ENCODE assay signal across 18 cellular contexts in genomic region chr7:11623093-11623678, GRCh38.
DNase-seq lines count a peak whose midpoint lies in the region; ATAC-seq, FAIRE-seq and TF ChIP-seq lines count a peak whose summit lies in the region.
"Had no signal": no experiment of that assay in that cellular context is flagged by ENCODE, and none has a peak within 500 bp of the region (broad histone marks: within the 10 kb centered on the region; RNA-seq: fewer than 3 reads in every experiment).

No MANE protein-coding gene starts in this region.

- peaks cover 5% of the 10 kb centered on the region for H3K4me1 Mint-ChIP-seq in astrocyte (ENCODE audit: low read depth, unreplicated experiment)
- H3K4me1 Mint-ChIP-seq: CD8-positive, alpha-beta memory T cell; IgD-negative memory B cell had no signal

- no peak for FAIRE-seq in astrocyte (lab: Jason Lieb, UNC)

- H3F3A ChIP-seq in Loucy (ENCODE audit: low read depth): no peaks in the 10 kb centered on the region

- no peak for ATAC-seq in Right ventricle myocardium inferior
- no peak for ATAC-seq in GM21447 (IDR thresholded peaks at IDR 0.05; ENCODE audit: unreplicated experiment)
- no peak for ATAC-seq in lower lobe of right lung
- ATAC-seq: PC-3 had no signal

- no peak for TF ChIP-seq CTCF in Loucy (conservative IDR thresholded peaks at IDR 0.05; ENCODE audit: low read length)
- no peak for TF ChIP-seq CTCF in astrocyte (IDR thresholded peaks at IDR 0.05; ENCODE audit: insufficient read depth, low read depth, low read length)
- TF ChIP-seq CTCF in hepatocyte (IDR thresholded peaks at IDR 0.05; ENCODE audit: poor library complexity): no peak
- TF ChIP-seq CTCF in lower lobe of right lung (IDR thresholded peaks at IDR 0.05): no peak

- no peaks in the 10 kb centered on the region for H3K9me2 ChIP-seq in Loucy (replicated peaks; ENCODE audit: low read depth, low read length)
- H3K9me2 ChIP-seq in hepatocyte (replicated peaks; ENCODE audit: insufficient read depth): no peaks in the 10 kb centered on the region

- peak overlapping the region; percentile 44; the same call in 1 of the 2 replicates for H2AFZ ChIP-seq in Loucy (ENCODE audit: low read length)
- no peak overlapping the region for H2AFZ ChIP-seq in astrocyte (ENCODE audit: low read depth, low read length)
- no peak overlapping the region for H2AFZ ChIP-seq in hepatocyte

- H3K9me3 Mint-ChIP-seq in astrocyte (ENCODE audit: unreplicated experiment): no peaks in the 10 kb centered on the region

- H3K4me3 ChIP-seq in Loucy (ENCODE audit: low read length, poor library complexity, severe bottlenecking) (no peak overlapping the region), astrocyte (ENCODE audit: insufficient read depth, low read depth, low read length) (no peak overlapping the region), hepatocyte (no peak overlapping the region), lower lobe of right lung (no peak overlapping the region)
- H3K4me3 ChIP-seq: HAP-1 had no signal

- no peaks in the 10 kb centered on the region for H4K20me1 ChIP-seq in Loucy (ENCODE audit: insufficient read depth, low read length, poor library complexity, severe bottlenecking)
- H4K20me1 ChIP-seq in astrocyte (ENCODE audit: insufficient read depth, low read length): no peaks in the 10 kb centered on the region
- H4K20me1 ChIP-seq in hepatocyte (ENCODE audit: insufficient read depth, poor library complexity, severe bottlenecking): no peaks in the 10 kb centered on the region

- H3K79me2 ChIP-seq in Loucy (ENCODE audit: insufficient read depth, low read length) (no peaks in the 10 kb centered on the region), astrocyte (ENCODE audit: insufficient read depth, low read length) (no peaks in the 10 kb centered on the region), hepatocyte (no peaks in the 10 kb centered on the region)

- H3K27me3 Mint-ChIP-seq in astrocyte (ENCODE audit: low read depth, unreplicated experiment): no peaks in the 10 kb centered on the region
- H3K27me3 Mint-ChIP-seq: CD8-positive, alpha-beta memory T cell; IgD-negative memory B cell had no signal

- 89% methylated on average over 4 of the region's 4 CpGs for WGBS in hepatocyte (ENCODE audit: low lambda C conversion rate, missing lambda C conversion rate)

- intact Hi-C loops in Right ventricle myocardium inferior (cut with DNase I) (no loop called here), lower lobe of right lung (cut with DNase I) (no loop called here)

- H3K9me3 ChIP-seq in Loucy (ENCODE audit: insufficient read depth, low read depth, low read length) (no peaks in the 10 kb centered on the region), astrocyte (ENCODE audit: insufficient read depth, low read depth, low read length) (no peaks in the 10 kb centered on the region), hepatocyte (ENCODE audit: low read depth) (no peaks in the 10 kb centered on the region), lower lobe of right lung (no peaks in the 10 kb centered on the region)
- H3K9me3 ChIP-seq: HAP-1 had no signal

- H3K36me3 Mint-ChIP-seq in astrocyte (ENCODE audit: low read depth, unreplicated experiment): no peaks in the 10 kb centered on the region
- H3K36me3 Mint-ChIP-seq: CD8-positive, alpha-beta memory T cell; IgD-negative memory B cell had no signal

- no peaks in the 10 kb centered on the region for H3K36me3 ChIP-seq in Loucy (ENCODE audit: insufficient read depth, low read length)
- no peaks in the 10 kb centered on the region for H3K36me3 ChIP-seq in astrocyte (ENCODE audit: insufficient read depth, low read length)
- no peaks in the 10 kb centered on the region for H3K36me3 ChIP-seq in hepatocyte (replicated peaks; ENCODE audit: insufficient read depth, low read depth)
- no peaks in the 10 kb centered on the region for H3K36me3 ChIP-seq in lower lobe of right lung
- H3K36me3 ChIP-seq: HAP-1 had no signal

- H3K9ac ChIP-seq in Loucy (ENCODE audit: low read depth, low read length, poor library complexity, severe bottlenecking): no peak overlapping the region
- H3K9ac ChIP-seq in astrocyte (ENCODE audit: low read length): no peak overlapping the region

- H3K27ac ChIP-seq in astrocyte (ENCODE audit: low read depth, low read length) (no peak overlapping the region), hepatocyte (no peak overlapping the region), lower lobe of right lung (no peak overlapping the region)

- H3K27me3 ChIP-seq in Loucy (ENCODE audit: insufficient read depth, low read length, poor library complexity, severe bottlenecking): no peaks in the 10 kb centered on the region
- H3K27me3 ChIP-seq in astrocyte (ENCODE audit: insufficient read depth, low read length): no peaks in the 10 kb centered on the region
- no peaks in the 10 kb centered on the region for H3K27me3 ChIP-seq in hepatocyte
- H3K27me3 ChIP-seq in lower lobe of right lung (ENCODE audit: low read depth): no peaks in the 10 kb centered on the region

- H3K27ac Mint-ChIP-seq in astrocyte (ENCODE audit: unreplicated experiment): peak overlapping the region; percentile 54
- H3K27ac Mint-ChIP-seq: CD8-positive, alpha-beta memory T cell; IgD-negative memory B cell had no signal

- H3K4me2 ChIP-seq in Loucy (ENCODE audit: low read depth, low read length, poor library complexity, severe bottlenecking) (no peak overlapping the region), astrocyte (ENCODE audit: low read length) (no peak overlapping the region), hepatocyte (no peak overlapping the region)

- H3K4me3 Mint-ChIP-seq in astrocyte (ENCODE audit: unreplicated experiment): no peak overlapping the region
- H3K4me3 Mint-ChIP-seq: CD8-positive, alpha-beta memory T cell; IgD-negative memory B cell had no signal

- DNase-seq in Caki2 (ENCODE audit: low read depth) (peak; percentile 59), astrocyte (ENCODE audit: low read depth) (no peak), hepatocyte (ENCODE audit: low spot score) (peak; percentile 8), Right ventricle myocardium inferior (ENCODE audit: missing footprints) (no peak), lower lobe of right lung (no peak)
- no peak for DNase-seq in effector CD4-positive, alpha-beta T cell
- DNase-seq: CD8-positive, alpha-beta memory T cell; DMS 273 treated with DMSO at 0.1 percent for 48 hours; NCI-H1105; NCI-H1694 treated with DMSO at 0.1 percent for 48 hours; NCI-H345; NCI-H526 treated with DMSO at 0.1 percent for 48 hours; NK-92 treated with Interleukin-12 subunit alpha and Interleukin-12 subunit beta, amount 100 ng/mL, for 24 hours; PC-3 had no signal

- in situ Hi-C loops in Caki2 (cut with HindIII; ENCODE audit: low pct_unique_long_range_greater_than_20kb, low sequenced_read_pairs): no loop called here

- no peaks in the 10 kb centered on the region for H3K4me1 ChIP-seq in Loucy (ENCODE audit: insufficient read depth, low read length, poor library complexity, severe bottlenecking)
- H3K4me1 ChIP-seq in astrocyte (ENCODE audit: insufficient read depth, low read length): no peaks in the 10 kb centered on the region
- no peaks in the 10 kb centered on the region for H3K4me1 ChIP-seq in hepatocyte (ENCODE audit: insufficient read depth)
- H3K4me1 ChIP-seq in lower lobe of right lung: no peaks in the 10 kb centered on the region
- H3K4me1 ChIP-seq: HAP-1 had no signal

Comparison
In these comparisons a context has a peak if more than half of its experiments do, and no peak if none do; other contexts are left out.
1. DNase-seq: peak in Caki2 (single experiment) and hepatocyte (single experiment); none in astrocyte (single experiment), Right ventricle myocardium inferior (single experiment), lower lobe of right lung (single experiment) and effector CD4-positive, alpha-beta T cell (single experiment).